ENCODE assay signal across 16 cellular contexts in the genomic region with DNA sequence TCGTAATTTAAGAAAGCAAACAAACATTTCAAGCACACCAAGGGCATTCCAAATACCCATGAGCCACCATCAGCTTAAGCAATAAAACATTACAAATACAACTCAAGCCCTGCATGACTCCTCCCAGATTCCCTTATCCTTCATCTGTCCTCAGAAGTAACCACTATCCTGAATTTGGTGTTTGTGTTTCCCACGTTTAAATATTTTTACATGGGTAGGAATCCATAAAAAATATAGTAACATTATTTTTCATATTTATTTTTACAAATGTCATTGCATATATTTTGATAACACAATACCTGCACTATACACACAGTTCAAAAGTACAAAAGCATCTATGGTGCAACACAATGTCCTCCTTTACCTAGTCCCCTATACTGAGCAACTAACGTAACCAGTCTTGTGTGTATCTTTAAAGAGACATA. TPM values are rescaled to one million over a fixed set of nuclear protein-coding genes. Genes with fewer than 3 reads are reported as not detected.
DNase-seq lines count a peak whose midpoint lies in the region; ATAC-seq and TF ChIP-seq lines count a peak whose summit lies in the region.
"Had no signal": no experiment of that assay in that cellular context is flagged by ENCODE, and none has a peak within 500 bp of the region (broad histone marks: within the 10 kb centered on the region; RNA-seq: fewer than 3 reads in every experiment).

No MANE protein-coding gene starts in this region.

- peaks cover 83% of the 10 kb centered on the region for H4K20me1 ChIP-seq in Loucy (ENCODE audit: insufficient read depth, low read length, poor library complexity, severe bottlenecking)

- H3K36me3 ChIP-seq in Loucy (ENCODE audit: insufficient read depth, low read length) (peaks cover 13% of the 10 kb centered on the region; the same call in 1 of the 2 replicates), skeletal muscle satellite cell (ENCODE audit: insufficient read depth, low read length) (peaks cover 9% of the 10 kb centered on the region)
- H3K36me3 ChIP-seq: thyroid gland had no signal

- H3K9me2 ChIP-seq in Loucy (replicated peaks; ENCODE audit: low read depth, low read length): no peaks in the 10 kb centered on the region

- TF ChIP-seq CTCF in Loucy (conservative IDR thresholded peaks at IDR 0.05; ENCODE audit: low read length) (no peak), epithelial cell of esophagus (IDR thresholded peaks at IDR 0.05; ENCODE audit: insufficient read depth, low read depth, low read length, missing control alignments) (no peak)

- peaks cover 98% of the 10 kb centered on the region for H3K79me2 ChIP-seq in Loucy (ENCODE audit: insufficient read depth, low read length)

- H3K4me1 ChIP-seq in Loucy (ENCODE audit: insufficient read depth, low read length, poor library complexity, severe bottlenecking) (peaks cover 46% of the 10 kb centered on the region), skeletal muscle satellite cell (ENCODE audit: control insufficient read depth, insufficient read depth, low read length) (peaks cover 22% of the 10 kb centered on the region)

- peak overlapping the region; percentile 95 for H3K4me2 ChIP-seq in Loucy (ENCODE audit: low read depth, low read length, poor library complexity, severe bottlenecking)
- peak overlapping the region; percentile 65 for H3K4me2 ChIP-seq in skeletal muscle satellite cell (ENCODE audit: low read length)

- H3K27me3 ChIP-seq in Loucy (ENCODE audit: insufficient read depth, low read length, poor library complexity, severe bottlenecking): no peaks in the 10 kb centered on the region
- H3K27me3 ChIP-seq in skeletal muscle satellite cell (ENCODE audit: control insufficient read depth, insufficient read depth, low read length): no peaks in the 10 kb centered on the region
- H3K27me3 ChIP-seq: foreskin keratinocyte, thyroid gland had no signal

- H3K9ac ChIP-seq in Loucy (ENCODE audit: low read depth, low read length, poor library complexity, severe bottlenecking) (peak overlapping the region; percentile 37), skeletal muscle satellite cell (ENCODE audit: low read depth, low read length) (peak overlapping the region; percentile 1)

- DNase-seq in epithelial cell of esophagus (ENCODE audit: low read depth): peak; percentile 34
- DNase-seq: DMS79; effector CD4-positive, alpha-beta T cell; foreskin keratinocyte; H7; mammary epithelial cell; NCI-H1417; NCI-H446 treated with DMSO at 0.1 percent for 48 hours; right cardiac atrium; stimulated activated CD4-positive, alpha-beta T cell treated with anti-CD3 and anti-CD28 coated beads, Interleukin-2, amount 100 ng/mL, for 48 hours; thyroid gland had no signal

- H3K4me3 ChIP-seq in Loucy (ENCODE audit: low read length, poor library complexity, severe bottlenecking) (peak overlapping the region; percentile 56), epithelial cell of esophagus (ENCODE audit: low read length) (no peak overlapping the region), skeletal muscle satellite cell (ENCODE audit: low read length) (no peak overlapping the region)
- H3K4me3 ChIP-seq: thyroid gland had no signal

- H3K9me3 ChIP-seq in Loucy (ENCODE audit: insufficient read depth, low read depth, low read length) (peaks cover 8% of the 10 kb centered on the region; the same call in 1 of the 2 replicates), skeletal muscle satellite cell (replicated peaks; ENCODE audit: low read length) (no peaks in the 10 kb centered on the region)
- H3K9me3 ChIP-seq: thyroid gland had no signal

- no peak for ATAC-seq in GM18867 (IDR thresholded peaks at IDR 0.05; ENCODE audit: unreplicated experiment)
- ATAC-seq in HG02623 (IDR thresholded peaks at IDR 0.05; ENCODE audit: unreplicated experiment): no peak
- ATAC-seq: foreskin keratinocyte, right cardiac atrium had no signal

- no peaks in the 10 kb centered on the region for H3F3A ChIP-seq in Loucy (ENCODE audit: low read depth)

- no peak overlapping the region for H2AFZ ChIP-seq in Loucy (ENCODE audit: low read length)

RNA-seq across cellular contexts. Expression of a gene that starts 6.4 kb away (rescaled TPM):
- total RNA-seq in skeletal muscle satellite cell (2012; rRNA removed): 80.8 and 88.5 TPM in 2 replicates

RNA-seq across cellular contexts. Expression of a gene that starts 36.0 kb away (rescaled TPM):
- 8.1 and 10.6 TPM in 2 replicates for total RNA-seq in skeletal muscle satellite cell (2012; rRNA removed)

RNA-seq across cellular contexts. Expression of a gene that starts 43.3 kb away (rescaled TPM):
- 239 and 574 TPM in 2 replicates for total RNA-seq in skeletal muscle satellite cell (2012; rRNA removed)

RNA-seq across cellular contexts. Expression of a gene that starts 49.4 kb away (rescaled TPM):
- 10.6 and 15.3 TPM in 2 replicates for total RNA-seq in skeletal muscle satellite cell (2012; rRNA removed)
- total RNA-seq: neural crest cell had no signal
